In the genomic region with DNA sequence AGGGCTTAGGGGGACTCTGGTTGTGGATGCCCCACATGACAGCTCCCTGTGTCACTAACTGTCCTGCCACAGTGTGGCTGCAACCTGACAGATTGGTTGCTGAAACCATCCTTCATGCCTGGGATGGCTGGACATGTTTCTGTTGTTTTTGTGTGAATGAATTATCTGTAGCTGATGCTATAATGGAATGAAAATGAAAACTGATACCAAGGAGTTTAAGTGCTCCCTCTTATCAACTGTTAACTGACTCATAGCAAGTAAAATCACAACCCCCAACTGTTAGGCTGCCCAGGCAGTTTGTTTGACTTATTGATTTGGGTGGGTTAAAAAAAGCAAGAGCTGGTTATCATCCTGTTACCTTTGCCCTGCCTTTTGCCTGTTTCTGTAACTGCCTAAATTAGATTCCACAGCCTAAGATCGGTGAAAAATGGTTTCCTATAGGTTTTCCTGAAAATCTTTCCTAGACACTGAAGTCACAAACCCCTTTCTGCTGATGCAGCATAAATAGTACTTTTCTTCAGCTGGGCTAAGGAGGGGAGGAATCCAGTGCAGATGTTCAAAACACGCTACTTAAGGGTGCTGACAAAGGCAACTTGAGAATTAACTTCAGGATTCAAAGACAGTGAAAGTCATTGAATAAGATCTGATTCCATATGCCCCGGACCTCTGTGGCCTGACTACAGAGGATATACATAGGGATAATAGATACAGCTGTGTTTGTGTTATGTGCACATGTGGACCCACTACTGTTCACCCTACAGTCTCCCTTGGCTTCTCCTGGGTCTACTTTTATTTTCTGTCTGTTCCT, we compare ENCODE assay signal across 12 cellular contexts. TPM values are rescaled to one million over a fixed set of nuclear protein-coding genes. Genes with fewer than 3 reads are reported as not detected.
DNase-seq lines count a peak whose midpoint lies in the region; ATAC-seq lines count a peak whose summit lies in the region.
"Had no signal": no experiment of that assay in that cellular context is flagged by ENCODE, and none has a peak within 500 bp of the region (broad histone marks: within the 10 kb centered on the region; RNA-seq: fewer than 3 reads in every experiment).

No MANE protein-coding gene starts in this region.

- H3K4me1 Mint-ChIP-seq in CD4-positive, alpha-beta memory T cell = peaks cover 28 to 57% (median 41%) of the 10 kb centered on the region in 4 donors
- H3K4me1 Mint-ChIP-seq in activated T-helper 17 cell treated with anti-CD3 and anti-CD28 coated beads, Interleukin-2, amount 50 U/mL, for 72 hours = peaks cover 41% of the 10 kb centered on the region

- H3K9ac ChIP-seq in mucosa of rectum (ENCODE audit: low read depth in 1 of 2, low read length in 2 of 2) = peak overlapping the region in 1 of 2 donors; percentile 1

- peaks cover 4% of the 10 kb centered on the region for H3K36me3 ChIP-seq in CD4-positive, alpha-beta memory T cell (ENCODE audit: insufficient read depth, low read length)
- peaks cover 4% of the 10 kb centered on the region for H3K36me3 ChIP-seq in H7 (replicated peaks; ENCODE audit: control insufficient read depth, insufficient read depth, low read length)
- peaks cover 0 to 2% of the 10 kb centered on the region in 2 donors for H3K36me3 ChIP-seq in mucosa of rectum (ENCODE audit: control insufficient read depth in 2 of 2, insufficient read depth in 2 of 2, low read length in 2 of 2)

- H3K4me3 ChIP-seq in CD4-positive, alpha-beta memory T cell (ENCODE audit: low read length in 2 of 2) = no peak overlapping the region
- H3K4me3 ChIP-seq in H7 (ENCODE audit: insufficient read depth, low read depth, low read length) = no peak overlapping the region
- H3K4me3 ChIP-seq in mucosa of rectum (ENCODE audit: low read length in 2 of 2) = no peak overlapping the region
- H3K4me3 ChIP-seq: Peyer's patch had no signal

- peaks cover 0 to 1% (median 0%) of the 10 kb centered on the region in 8 donors for H3K9me3 Mint-ChIP-seq in CD4-positive, alpha-beta memory T cell
- H3K9me3 Mint-ChIP-seq in activated T-helper 17 cell treated with anti-CD3 and anti-CD28 coated beads, Interleukin-2, amount 50 U/mL, for 72 hours = no peaks in the 10 kb centered on the region
- H3K9me3 Mint-ChIP-seq: nephron progenitor cell had no signal

- ATAC-seq in activated T-helper 17 cell treated with anti-CD3 and anti-CD28 coated beads, Interleukin-2, amount 50 U/mL, for 72 hours (replicated peaks) = peak; percentile 76

- peak overlapping the region in 1 of 8 donors; percentile 43 for H3K4me3 Mint-ChIP-seq in CD4-positive, alpha-beta memory T cell
- no peak overlapping the region for H3K4me3 Mint-ChIP-seq in activated T-helper 17 cell treated with anti-CD3 and anti-CD28 coated beads, Interleukin-2, amount 50 U/mL, for 72 hours
- H3K4me3 Mint-ChIP-seq: nephron progenitor cell had no signal

- intact Hi-C loops in CD4-positive, alpha-beta memory T cell (cut with micrococcal nuclease) = loop anchor here (1.0 kb wide), 1 partner anchor 8 kb away; no protein-coding TSS in a partner anchor

- no peak overlapping the region for H3K27ac ChIP-seq in CD4-positive, alpha-beta memory T cell (ENCODE audit: low read depth, low read length)
- H3K27ac ChIP-seq in mucosa of rectum (ENCODE audit: low read depth in 2 of 2, low read length in 2 of 2) = peak overlapping the region; percentile 45 to 49

- H3K27ac Mint-ChIP-seq in CD4-positive, alpha-beta memory T cell = peak overlapping the region in 6 of 7 donors; percentile 7 to 64 (median 14)
- peak overlapping the region; percentile 16 for H3K27ac Mint-ChIP-seq in activated T-helper 17 cell treated with anti-CD3 and anti-CD28 coated beads, Interleukin-2, amount 50 U/mL, for 72 hours

- POLR2A ChIA-PET in CD4-positive, alpha-beta memory T cell (lab: Charles Lee; ENCODE audit: partially characterized antibody) = interaction anchor here (8.7 kb wide), 1 partner anchor 9 kb away, joined by 265 read pairs; the partner anchor contains the start of gene FRAT1

- peaks cover 9 to 37% of the 10 kb centered on the region in 2 donors for H3K36me3 Mint-ChIP-seq in CD4-positive, alpha-beta memory T cell
- peaks cover 16% of the 10 kb centered on the region for H3K36me3 Mint-ChIP-seq in activated T-helper 17 cell treated with anti-CD3 and anti-CD28 coated beads, Interleukin-2, amount 50 U/mL, for 72 hours (ENCODE audit: low read depth)

- H3K27me3 Mint-ChIP-seq in CD4-positive, alpha-beta memory T cell = no peaks in the 10 kb centered on the region
- no peaks in the 10 kb centered on the region for H3K27me3 Mint-ChIP-seq in activated T-helper 17 cell treated with anti-CD3 and anti-CD28 coated beads, Interleukin-2, amount 50 U/mL, for 72 hours

- CTCF ChIA-PET in CD4-positive, alpha-beta memory T cell (lab: Charles Lee; ENCODE audit: partially characterized antibody) = interaction anchor here (1.3 to 5.6 kb wide), 4 partner anchors 9 to 51 kb away, joined by 3 to 31 read pairs (median 12); no protein-coding TSS in a partner anchor

- peaks cover 43% of the 10 kb centered on the region for H3K4me1 ChIP-seq in CD4-positive, alpha-beta memory T cell (ENCODE audit: insufficient read depth, low read length)
- peaks cover 25 to 43% of the 10 kb centered on the region in 2 donors for H3K4me1 ChIP-seq in mucosa of rectum (ENCODE audit: control insufficient read depth in 2 of 2, insufficient read depth in 2 of 2, low read length in 2 of 2)

- H3K9me3 ChIP-seq in CD4-positive, alpha-beta memory T cell (ENCODE audit: control insufficient read depth in 1 of 2, low read length in 2 of 2) = no peaks in the 10 kb centered on the region
- H3K9me3 ChIP-seq in mucosa of rectum (ENCODE audit: control insufficient read depth in 2 of 2, low read length in 2 of 2) = no peaks in the 10 kb centered on the region
- H3K9me3 ChIP-seq: Peyer's patch, spleen had no signal

- no peaks in the 10 kb centered on the region for H3K27me3 ChIP-seq in CD4-positive, alpha-beta memory T cell (ENCODE audit: insufficient read depth, low read length)
- H3K27me3 ChIP-seq in H7 (ENCODE audit: control insufficient read depth, insufficient read depth, low read length) (peaks cover 2% of the 10 kb centered on the region; the same call in 1 of the 2 replicates), mucosa of rectum (ENCODE audit: control insufficient read depth in 2 of 2, insufficient read depth in 2 of 2, low read length in 2 of 2) (no peaks in the 10 kb centered on the region)
- H3K27me3 ChIP-seq: Peyer's patch, spleen had no signal

- DNase-seq in CD4-positive, alpha-beta memory T cell = no peak
- peak; percentile 6 for DNase-seq in H7
- DNase-seq in GOT3 (lab: John Stamatoyannopoulos, UW) = no peak
- no peak for DNase-seq in COR-L47 (lab: John Stamatoyannopoulos, UW)
- DNase-seq in stimulated activated CD4-positive, alpha-beta T cell treated with anti-CD3 and anti-CD28 coated beads, Interleukin-4, amount 100 ng/mL, for 4 hours = no peak
- no peak for DNase-seq in GDM1 (lab: John Stamatoyannopoulos, UW)
- DNase-seq: activated effector memory CD4-positive, alpha-beta T cell treated with Interleukin-2 at 50 U/mL for 16 hours; nephron progenitor cell; Peyer's patch; spleen had no signal

RNA-seq across cellular contexts. Expression of gene FRAT2, which starts 5.7 kb away (rescaled TPM):
- 10 to 100 TPM; 28.7 to 30.4 TPM for total RNA-seq in CD4-positive, alpha-beta memory T cell
- 10 to 100 TPM; 13.1 to 15.6 TPM for polyA plus RNA-seq in CD4-positive, alpha-beta memory T cell
- total RNA-seq in H7 (2014; rRNA removed; shearing (Covaris generic)) = 46.8 and 67.0 TPM in 2 replicates
- 1 to 10 TPM; 4.7 to 9.7 TPM for total RNA-seq in activated T-helper 17 cell treated with anti-CD3 and anti-CD28 coated beads, Interleukin-2, amount 50 U/mL, for 72 hours

RNA-seq across cellular contexts. Expression of gene FRAT1, which starts 9.8 kb away (rescaled TPM):
- 10 to 100 TPM; 20.2 to 21.8 TPM for total RNA-seq in CD4-positive, alpha-beta memory T cell
- polyA plus RNA-seq in CD4-positive, alpha-beta memory T cell = 10 to 100 TPM in 1 of 2 donors, 1 to 10 TPM in 1; 9.0 to 12.5 TPM
- 5.2 and 6.2 TPM in 2 replicates for total RNA-seq in H7 (2014; rRNA removed; shearing (Covaris generic))
- 1 to 10 TPM; 1.5 to 3.7 TPM for total RNA-seq in activated T-helper 17 cell treated with anti-CD3 and anti-CD28 coated beads, Interleukin-2, amount 50 U/mL, for 72 hours

RNA-seq across cellular contexts. Expression of gene ARHGAP19, which starts 36.4 kb away (rescaled TPM):
- total RNA-seq in CD4-positive, alpha-beta memory T cell = 10 to 100 TPM; 17.0 to 19.3 TPM
- polyA plus RNA-seq in CD4-positive, alpha-beta memory T cell = 1 to 10 TPM; 6.8 to 9.4 TPM
- total RNA-seq in H7 (2014; rRNA removed; shearing (Covaris generic)) = 38.7 and 54.0 TPM in 2 replicates
- 10 to 100 TPM; 44.6 to 46.4 TPM for total RNA-seq in activated T-helper 17 cell treated with anti-CD3 and anti-CD28 coated beads, Interleukin-2, amount 50 U/mL, for 72 hours
